ENCODE assay signal across 17 cellular contexts in genomic region chr2:8196311-8196710, GRCh38.
DNase-seq lines count a peak whose midpoint lies in the region; ATAC-seq and TF ChIP-seq lines count a peak whose summit lies in the region.
"Had no signal": no experiment of that assay in that cellular context is flagged by ENCODE, and none has a peak within 500 bp of the region (broad histone marks: within the 10 kb centered on the region; RNA-seq: fewer than 3 reads in every experiment).

No MANE protein-coding gene starts in this region.

- TF ChIP-seq POLR2A in body of pancreas (IDR thresholded peaks at IDR 0.05): no peak

- intact Hi-C loops in body of pancreas (cut with DNase I): no loop called here

- in situ Hi-C loops in GM13976 (cut with MboI; ENCODE audit: low sequenced_read_pairs, unreplicated experiment): no loop called here

- TF ChIP-seq CTCF in fibroblast of mammary gland (conservative IDR thresholded peaks at IDR 0.05; ENCODE audit: control insufficient read depth, insufficient read depth, low read depth, low read length): no peak
- TF ChIP-seq CTCF in GM13976 (IDR thresholded peaks at IDR 0.05; ENCODE audit: borderline replicate concordance, control extremely low read depth, extremely low read depth, insufficient read depth, missing control alignments): no peak
- no peak for TF ChIP-seq CTCF in body of pancreas (IDR thresholded peaks at IDR 0.05)

- WGBS in body of pancreas, 2 donors: 70 to 86% methylated on average over 3 of the region's 3 CpGs

- H3K36me3 ChIP-seq in body of pancreas (replicated peaks in 1 of 2; ENCODE audit: insufficient read depth in 1 of 2, low read depth in 2 of 2): no peaks in the 10 kb centered on the region
- H3K36me3 ChIP-seq: BLaER1 had no signal

- H3K4me1 ChIP-seq in body of pancreas: no peaks in the 10 kb centered on the region
- H3K4me1 ChIP-seq: A549 had no signal

- DNase-seq in DMS 273 (lab: John Stamatoyannopoulos, UW; ENCODE audit: unreplicated experiment): peak; percentile 10
- no peak for DNase-seq in DMS 273 treated with DMSO at 0.1 percent for 48 hours (lab: John Stamatoyannopoulos, UW)
- DNase-seq in NCI-H1694 treated with DMSO at 0.1 percent for 48 hours (lab: John Stamatoyannopoulos, UW): peak; percentile 13
- peak; percentile 44 for DNase-seq in fibroblast of mammary gland (ENCODE audit: low read depth)
- DNase-seq in iPS-NIHi7 (ENCODE audit: extremely low spot score): no peak
- DNase-seq in GM13976 (ENCODE audit: low spot score): no peak
- no peak for DNase-seq in body of pancreas
- DNase-seq: AML-193; CD4-positive, alpha-beta memory T cell; DND-41; HCEC 1CT had no signal

- no peaks in the 10 kb centered on the region for H3K9me3 ChIP-seq in body of pancreas
- H3K9me3 ChIP-seq: A549 had no signal

- no peaks in the 10 kb centered on the region for H3K27me3 ChIP-seq in body of pancreas
- H3K27me3 ChIP-seq: BLaER1 had no signal

- H3K4me3 ChIP-seq in fibroblast of mammary gland (ENCODE audit: control insufficient read depth, low read depth, low read length): no peak overlapping the region
- no peak overlapping the region for H3K4me3 ChIP-seq in body of pancreas
- H3K4me3 ChIP-seq: A549, BLaER1, GM12878, GM23248, K562 had no signal

- no peak for ATAC-seq in body of pancreas
- ATAC-seq: A549, GM12878, K562 had no signal

- H3K27ac ChIP-seq in body of pancreas: no peak overlapping the region
- H3K27ac ChIP-seq: 22Rv1, A549, BLaER1, GM23248 had no signal

Comparison
In these comparisons a context has a peak if more than half of its experiments do, and no peak if none do; other contexts are left out.
1. DNase-seq: peak in DMS 273 (single experiment), NCI-H1694 treated with DMSO at 0.1 percent for 48 hours (single experiment) and fibroblast of mammary gland (single experiment); none in DMS 273 treated with DMSO at 0.1 percent for 48 hours (single experiment), iPS-NIHi7 (single experiment), GM13976 (single experiment) and body of pancreas (0 of 4).